In the genomic region with DNA sequence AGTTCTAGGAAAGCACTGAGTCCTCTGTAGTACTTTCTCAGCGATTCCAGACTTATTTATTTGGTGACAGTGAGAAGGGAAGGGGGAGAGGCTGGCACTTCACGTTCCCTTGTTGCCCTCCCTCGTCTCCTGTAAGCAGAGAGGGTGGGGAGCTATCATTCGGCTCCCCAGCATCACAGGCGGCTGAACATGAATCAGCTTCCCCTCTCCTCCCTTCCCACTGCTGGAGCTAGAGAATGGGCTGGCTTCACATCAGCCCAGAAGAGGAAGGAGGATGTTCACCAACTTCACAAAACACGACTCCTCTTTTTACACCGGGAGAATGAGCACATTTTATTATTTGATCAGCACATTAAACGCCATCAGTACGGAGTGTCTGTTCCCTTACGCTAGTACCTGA, we compare ENCODE assay signal across 18 cellular contexts. TPM values are rescaled to one million over a fixed set of nuclear protein-coding genes. Genes with fewer than 3 reads are reported as not detected.
DNase-seq lines count a peak whose midpoint lies in the region; ATAC-seq, FAIRE-seq and TF ChIP-seq lines count a peak whose summit lies in the region.
"Had no signal": no experiment of that assay in that cellular context is flagged by ENCODE, and none has a peak within 500 bp of the region (broad histone marks: within the 10 kb centered on the region; RNA-seq: fewer than 3 reads in every experiment).

No MANE protein-coding gene starts in this region.

- intact Hi-C loops in kidney (cut with DNase I) = no loop called here

- FAIRE-seq in kidney (lab: Jason Lieb, UNC) = no peak
- no peak for FAIRE-seq in frontal cortex (lab: Jason Lieb, UNC)

- H3K4me1 ChIP-seq in RWPE2 (ENCODE audit: insufficient read depth, poor library complexity, severe bottlenecking) (peaks cover 7% of the 10 kb centered on the region), kidney (ENCODE audit: control insufficient read depth in 1 of 2, insufficient read depth in 1 of 2, low read depth in 1 of 2, low read length in 2 of 2) (peaks cover 0 to 3% of the 10 kb centered on the region in 2 donors)

- no peak overlapping the region for H3K27ac ChIP-seq in RWPE2 (ENCODE audit: poor library complexity, severe bottlenecking)
- H3K27ac ChIP-seq in kidney (ENCODE audit: low read depth in 2 of 2, low read length in 2 of 2) = no peak overlapping the region
- H3K27ac ChIP-seq: cardiac muscle cell, ovary had no signal

- H3K36me3 ChIP-seq in RWPE2 (ENCODE audit: low read depth) (no peaks in the 10 kb centered on the region), kidney (ENCODE audit: control insufficient read depth in 1 of 2, insufficient read depth in 2 of 2, low read length in 2 of 2) (no peaks in the 10 kb centered on the region)
- H3K36me3 ChIP-seq: cardiac muscle cell, ovary had no signal

- H3K9me3 ChIP-seq in RWPE2 (ENCODE audit: severe bottlenecking) (no peaks in the 10 kb centered on the region), kidney (ENCODE audit: control insufficient read depth in 1 of 2, low read length in 2 of 2) (no peaks in the 10 kb centered on the region)
- H3K9me3 ChIP-seq: Caco-2, ovary had no signal

- TF ChIP-seq CTCF in RWPE2 (IDR thresholded peaks at IDR 0.05; ENCODE audit: poor library complexity, severe bottlenecking) = no peak
- TF ChIP-seq CTCF in kidney (IDR thresholded peaks at IDR 0.05; ENCODE audit: borderline replicate concordance, extremely low read depth, insufficient read depth) = no peak

- H3K9ac ChIP-seq in kidney (ENCODE audit: low read length in 2 of 2) = no peak overlapping the region

- H3K4me3 ChIP-seq in RWPE2 (ENCODE audit: severe bottlenecking) (no peak overlapping the region), kidney (ENCODE audit: low read length in 2 of 2) (no peak overlapping the region)
- H3K4me3 ChIP-seq: cardiac muscle cell, ovary had no signal

- DNase-seq in AML-193 (lab: John Stamatoyannopoulos, UW) = peak; percentile 12 to 34
- peak; percentile 3 for DNase-seq in GDM1 (lab: John Stamatoyannopoulos, UW)
- no peak for DNase-seq in RWPE2 (ENCODE audit: low spot score)
- DNase-seq in kidney = peak; percentile 22
- DNase-seq in effector CD8-positive, alpha-beta T cell (lab: John Stamatoyannopoulos, UW) = no peak
- DNase-seq in stimulated activated CD4-positive, alpha-beta T cell treated with anti-CD3 and anti-CD28 coated beads, Interleukin-12 subunit alpha, Interleukin-12 subunit beta, amount 100 ng/mL, for 4 hours = no peak
- DNase-seq in frontal cortex (ENCODE audit: low spot score in 2 of 2) = no peak
- no peak for DNase-seq in T1000 (lab: John Stamatoyannopoulos, UW)
- DNase-seq: activated CD8-positive, alpha-beta memory T cell treated with anti-CD3 and anti-CD28 coated beads, Interleukin-2, amount 10 ng/mL, durations not matched to agents 7 days and 5 days; Caco-2; glutamatergic neuron; H9; NCI-H1694; NCI-H510A; ovary; SHP77 had no signal

- ATAC-seq in RWPE2 (ENCODE audit: low read depth) = peak; percentile 51; the same call in 1 of the 3 replicates
- ATAC-seq: activated CD8-positive, alpha-beta memory T cell treated with anti-CD3 and anti-CD28 coated beads, Interleukin-2, amount 10 ng/mL, durations not matched to agents 7 days and 5 days; sciatic nerve had no signal

- H3K27me3 ChIP-seq in RWPE2 (ENCODE audit: insufficient read depth, poor library complexity, severe bottlenecking) = no peaks in the 10 kb centered on the region
- H3K27me3 ChIP-seq: ovary had no signal

RNA-seq across cellular contexts. Expression of gene CMIP, which starts 6.7 kb away (rescaled TPM):
- total RNA-seq in kidney = 65.7 TPM
- polyA plus RNA-seq in kidney (ENCODE audit: insufficient read depth, low read depth, low replicate concordance) = 16.6 TPM
- total RNA-seq in frontal cortex = 18.8 TPM

Comparison
In these comparisons a context has a peak if more than half of its experiments do, and no peak if none do; other contexts are left out.
1. DNase-seq: peak in AML-193 (2 of 2), GDM1 (single experiment) and kidney (single experiment); none in RWPE2 (single experiment), effector CD8-positive, alpha-beta T cell (single experiment), stimulated activated CD4-positive, alpha-beta T cell treated with anti-CD3 and anti-CD28 coated beads, Interleukin-12 subunit alpha, Interleukin-12 subunit beta, amount 100 ng/mL, for 4 hours (single experiment), frontal cortex (0 of 2) and T1000 (single experiment).